Comparison of ENCODE assay signal across 16 cellular contexts in genomic region chr16:28165549-28166046, GRCh38. TPM values are rescaled to one million over a fixed set of nuclear protein-coding genes. Genes with fewer than 3 reads are reported as not detected.
DNase-seq lines count a peak whose midpoint lies in the region; ATAC-seq and TF ChIP-seq lines count a peak whose summit lies in the region.
"Had no signal": no experiment of that assay in that cellular context is flagged by ENCODE, and none has a peak within 500 bp of the region (broad histone marks: within the 10 kb centered on the region; RNA-seq: fewer than 3 reads in every experiment).

No MANE protein-coding gene starts in this region.

- no peak overlapping the region for H3K4me3 Mint-ChIP-seq in activated naive CD4-positive, alpha-beta T cell treated with anti-CD3 and anti-CD28 coated beads, Interleukin-2, amount 10 ng/mL, durations not matched to agents 7 days and 5 days
- H3K4me3 Mint-ChIP-seq in T-cell (peak overlapping the region in 1 of 3 donors; percentile 34), progenitor cell of endocrine pancreas (ENCODE audit: low read depth) (no peak overlapping the region)
- no peak overlapping the region for H3K4me3 Mint-ChIP-seq in dendritic cell treated with granulocyte-macrophage colony-stimulating factor and Interleukin-4, amounts not matched to agents 40 ng/mL and 50 ng/mL, for 4 days
- H3K4me3 Mint-ChIP-seq: GM23338 had no signal

- ATAC-seq in T-cell (replicated peaks in 1 of 4) = no peak
- no peak for ATAC-seq in GM19397 (IDR thresholded peaks at IDR 0.05; ENCODE audit: unreplicated experiment)
- ATAC-seq: GM23338, K562, Panc1 had no signal

- H3K4me1 Mint-ChIP-seq in activated naive CD4-positive, alpha-beta T cell treated with anti-CD3 and anti-CD28 coated beads, Interleukin-2, amount 10 ng/mL, durations not matched to agents 7 days and 5 days = peaks cover 87% of the 10 kb centered on the region
- H3K4me1 Mint-ChIP-seq in T-cell (peaks cover 78 to 93% (median 89%) of the 10 kb centered on the region in 3 donors), progenitor cell of endocrine pancreas (ENCODE audit: low read depth) (no peaks in the 10 kb centered on the region)
- H3K4me1 Mint-ChIP-seq in dendritic cell treated with granulocyte-macrophage colony-stimulating factor and Interleukin-4, amounts not matched to agents 40 ng/mL and 50 ng/mL, for 4 days (ENCODE audit: low read depth) = peaks cover 57% of the 10 kb centered on the region

- peaks cover 70% of the 10 kb centered on the region for H3K36me3 Mint-ChIP-seq in activated naive CD4-positive, alpha-beta T cell treated with anti-CD3 and anti-CD28 coated beads, Interleukin-2, amount 10 ng/mL, durations not matched to agents 7 days and 5 days
- H3K36me3 Mint-ChIP-seq in T-cell (peaks cover 50% of the 10 kb centered on the region), progenitor cell of endocrine pancreas (ENCODE audit: insufficient read depth) (peaks cover 12% of the 10 kb centered on the region)
- peaks cover 79% of the 10 kb centered on the region for H3K36me3 Mint-ChIP-seq in dendritic cell treated with granulocyte-macrophage colony-stimulating factor and Interleukin-4, amounts not matched to agents 40 ng/mL and 50 ng/mL, for 4 days (ENCODE audit: low read depth)

- H3K27me3 Mint-ChIP-seq in activated naive CD4-positive, alpha-beta T cell treated with anti-CD3 and anti-CD28 coated beads, Interleukin-2, amount 10 ng/mL, durations not matched to agents 7 days and 5 days = no peaks in the 10 kb centered on the region
- no peaks in the 10 kb centered on the region for H3K27me3 Mint-ChIP-seq in T-cell
- H3K27me3 Mint-ChIP-seq in dendritic cell treated with granulocyte-macrophage colony-stimulating factor and Interleukin-4, amounts not matched to agents 40 ng/mL and 50 ng/mL, for 4 days = no peaks in the 10 kb centered on the region
- no peaks in the 10 kb centered on the region for H3K27me3 Mint-ChIP-seq in progenitor cell of endocrine pancreas

- peaks cover 5% of the 10 kb centered on the region for H3K4me1 ChIP-seq in thymus (ENCODE audit: control insufficient read depth, insufficient read depth, low read length)

- no peak for DNase-seq in activated naive CD4-positive, alpha-beta T cell treated with anti-CD3 and anti-CD28 coated beads, Interleukin-2, amount 10 ng/mL, durations not matched to agents 7 days and 5 days
- DNase-seq in activated naive CD4-positive, alpha-beta T cell (lab: John Stamatoyannopoulos, UW) = no peak
- DNase-seq in T-cell (no peak), NCI-H2196 treated with DMSO at 0.1 percent for 48 hours (lab: John Stamatoyannopoulos, UW; ENCODE audit: unreplicated experiment) (no peak), progenitor cell of endocrine pancreas (ENCODE audit: low spot score, unreplicated experiment) (no peak)
- DNase-seq: activated gamma-delta T cell treated with Interleukin-2 at 50 U/mL for 16 hours, DMS79 treated with DMSO at 0.1 percent for 48 hours, NCI-H1694, NCI-H510A treated with DMSO at 0.1 percent for 48 hours, substantia nigra had no signal

- H3K9me3 Mint-ChIP-seq in activated naive CD4-positive, alpha-beta T cell treated with anti-CD3 and anti-CD28 coated beads, Interleukin-2, amount 10 ng/mL, durations not matched to agents 7 days and 5 days = no peaks in the 10 kb centered on the region
- H3K9me3 Mint-ChIP-seq in T-cell (no peaks in the 10 kb centered on the region), progenitor cell of endocrine pancreas (ENCODE audit: low read depth) (no peaks in the 10 kb centered on the region)
- no peaks in the 10 kb centered on the region for H3K9me3 Mint-ChIP-seq in dendritic cell treated with granulocyte-macrophage colony-stimulating factor and Interleukin-4, amounts not matched to agents 40 ng/mL and 50 ng/mL, for 4 days
- H3K9me3 Mint-ChIP-seq: GM23338 had no signal

- H3K4me3 ChIP-seq in thymus (ENCODE audit: low read length) = no peak overlapping the region
- H3K4me3 ChIP-seq: GM23338, K562 had no signal

- CTCF ChIA-PET in activated naive CD4-positive, alpha-beta T cell treated with anti-CD3 and anti-CD28 coated beads, Interleukin-2, amount 10 ng/mL, durations not matched to agents 7 days and 5 days (lab: Charles Lee) = interaction anchor here (1.5 to 1.7 kb wide), 2 partner anchors 39 to 52 kb away, joined by 5 to 6 read pairs; no protein-coding TSS in a partner anchor
- CTCF ChIA-PET in T-cell (lab: Charles Lee) = interaction anchor here in 1 of 2 donors (0.7 kb wide), 1 partner anchor 16 kb away, joined by 3 read pairs; no protein-coding TSS in a partner anchor

- TF ChIP-seq CTCF in progenitor cell of endocrine pancreas (IDR thresholded peaks at IDR 0.05; ENCODE audit: unreplicated experiment) = no peak

- intact Hi-C loops in dendritic cell treated with granulocyte-macrophage colony-stimulating factor and Interleukin-4, amounts not matched to agents 40 ng/mL and 50 ng/mL, for 4 days (cut with micrococcal nuclease) = loop anchor here (5.0 kb wide), 1 partner anchor 58 kb away; no protein-coding TSS in a partner anchor

- 96% methylated on average over 2 of the region's 2 CpGs for WGBS in thymus

- peak overlapping the region; percentile 86 for H3K27ac Mint-ChIP-seq in activated naive CD4-positive, alpha-beta T cell treated with anti-CD3 and anti-CD28 coated beads, Interleukin-2, amount 10 ng/mL, durations not matched to agents 7 days and 5 days
- H3K27ac Mint-ChIP-seq in T-cell = peak overlapping the region; percentile 88 to 90
- H3K27ac Mint-ChIP-seq in dendritic cell treated with granulocyte-macrophage colony-stimulating factor and Interleukin-4, amounts not matched to agents 40 ng/mL and 50 ng/mL, for 4 days = peak overlapping the region; percentile 35
- H3K27ac Mint-ChIP-seq in progenitor cell of endocrine pancreas = no peak overlapping the region

- POLR2A ChIA-PET in T-cell (lab: Charles Lee) = interaction anchor here in 1 of 2 donors (1.1 kb wide), 1 partner anchor 13 kb away, joined by 5 read pairs; no protein-coding TSS in a partner anchor

- peaks cover 43% of the 10 kb centered on the region for H3K36me3 ChIP-seq in thymus (ENCODE audit: control insufficient read depth, insufficient read depth)

- peak overlapping the region; percentile 36 for H3K27ac ChIP-seq in thymus (ENCODE audit: low read depth)

- H3K27me3 ChIP-seq in thymus (ENCODE audit: control insufficient read depth, insufficient read depth) = no peaks in the 10 kb centered on the region

- H3K9me3 ChIP-seq in thymus (ENCODE audit: control insufficient read depth) = no peaks in the 10 kb centered on the region

RNA-seq across cellular contexts. Expression of gene XPO6, which starts 46.2 kb away (rescaled TPM):
- total RNA-seq in T-cell (100 to 1,000 TPM; 355 to 403 (median 391) TPM), progenitor cell of endocrine pancreas (82.9 and 87.5 TPM in 2 replicates)
- polyA plus RNA-seq in thymus = 161 TPM
